In the genomic region with DNA sequence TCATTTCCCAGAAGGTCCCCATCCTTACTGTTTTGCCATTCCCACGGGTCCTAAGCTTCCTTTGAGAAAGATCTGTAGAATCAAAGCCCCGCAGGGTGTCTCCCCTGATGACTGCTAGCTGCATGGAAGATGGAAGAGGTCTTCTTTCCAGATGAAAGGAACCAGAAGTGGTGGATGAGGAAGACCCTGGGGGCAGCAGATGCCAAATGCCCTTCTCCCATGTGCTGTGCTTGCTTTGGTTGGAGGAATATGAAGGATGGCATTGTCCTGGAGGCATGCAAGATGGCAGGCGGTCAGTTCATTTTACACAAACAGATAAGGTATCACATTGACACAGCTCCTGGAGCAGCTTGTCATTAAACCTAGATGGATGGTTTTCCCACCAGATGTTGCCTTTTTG, we compare ENCODE assay signal across 1 cellular context.
A peak's percentile ranks its signal among the peaks of the same experiment; 100 is the strongest.
TF ChIP-seq lines count a peak whose summit lies in the region.

No MANE protein-coding gene starts in this region.

TF ChIP-seq in HepG2, 621 proteins besides CTCF, POLR2A, EP300 and RAD21:
- TF ChIP-seq ETV5 (CRISPR knock-in tag; IDR thresholded peaks at IDR 0.05; ENCODE audit: borderline replicate concordance) (no peak), RBM22 (optimal IDR thresholded peaks at IDR 0.05; ENCODE audit: low read length) (peak; percentile 61)
